8 cellular contexts compared by ENCODE assay signal in the genomic region with DNA sequence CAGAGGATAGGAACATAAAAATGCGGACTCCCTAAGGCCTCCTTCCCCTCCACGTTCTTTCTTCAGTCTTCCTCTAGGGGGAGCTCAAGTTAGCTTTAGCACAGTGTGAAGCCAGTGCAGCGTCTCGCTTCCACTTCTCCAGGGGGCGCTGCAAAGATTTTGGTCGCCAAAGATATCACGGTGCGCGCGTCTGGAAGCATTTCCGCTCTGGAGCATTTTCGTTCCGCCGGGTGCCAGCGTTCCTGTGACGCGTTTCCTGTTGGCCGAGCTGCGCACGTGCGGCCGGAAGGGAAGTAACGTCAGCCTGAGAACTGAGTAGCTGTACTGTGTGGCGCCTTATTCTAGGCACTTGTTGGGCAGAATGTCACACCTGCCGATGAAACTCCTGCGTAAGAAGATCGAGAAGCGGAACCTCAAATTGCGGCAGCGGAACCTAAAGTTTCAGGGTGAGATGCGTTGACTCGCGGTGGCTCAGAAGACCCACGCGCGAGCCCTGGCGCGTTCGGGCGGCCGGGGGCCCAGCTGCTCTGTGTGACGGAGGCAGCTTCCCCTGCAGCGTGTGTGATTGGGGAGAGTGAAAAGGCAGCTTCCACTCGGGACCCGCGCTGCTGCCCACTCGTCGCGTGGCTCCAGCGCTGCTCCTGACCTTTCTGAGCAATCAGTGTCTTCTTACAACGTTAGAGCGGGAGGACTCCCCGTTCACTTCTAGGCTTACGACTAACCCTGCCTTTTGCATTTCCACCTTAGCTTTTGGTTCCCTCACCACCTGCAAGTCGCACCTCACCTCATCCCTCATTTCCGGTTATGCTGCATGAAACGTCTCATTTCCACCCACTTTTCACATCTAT. TPM values are rescaled to one million over a fixed set of nuclear protein-coding genes. Genes with fewer than 3 reads are reported as not detected.
DNase-seq lines count a peak whose midpoint lies in the region; ATAC-seq, FAIRE-seq and TF ChIP-seq lines count a peak whose summit lies in the region.

TSS of gene DDX18 (plus strand) at position 275 of the 848 bp plus-strand sequence. CDS start at position 362, 87 bp downstream.

- ATAC-seq in GM18867 (IDR thresholded peaks at IDR 0.05; ENCODE audit: unreplicated experiment) (peak; percentile 97), HG03108 (IDR thresholded peaks at IDR 0.05; ENCODE audit: unreplicated experiment) (peak; percentile 94)

- H3K4me1 ChIP-seq in mammary epithelial cell (ENCODE audit: insufficient read depth, low read length) (peaks cover 11% of the 10 kb centered on the region), iPS-20b (ENCODE audit: insufficient read depth, low read length) (peaks cover 16% of the 10 kb centered on the region), small intestine (ENCODE audit: control insufficient read depth in 2 of 2, insufficient read depth in 1 of 2, low read depth in 1 of 2, low read length in 1 of 2) (peaks cover 0 to 2% of the 10 kb centered on the region in 2 donors)

- H3K4me3 ChIP-seq in mammary epithelial cell (replicated peaks in 1 of 3; ENCODE audit: insufficient read depth in 1 of 3, low read depth in 2 of 3, low read length in 3 of 3), result peak within 1 kb of the TSS; percentile 78 to 86 (median 78)
- peak within 1 kb of the TSS; percentile 79 for H3K4me3 ChIP-seq in iPS-20b (ENCODE audit: low read length)
- peak within 1 kb of the TSS; percentile 55 to 99 for H3K4me3 ChIP-seq in small intestine (ENCODE audit: low read depth in 1 of 2, low read length in 2 of 2)

- peak; percentile 99 for DNase-seq in ACHN
- DNase-seq in NCI-H2196 (lab: John Stamatoyannopoulos, UW; ENCODE audit: unreplicated experiment), result peak; percentile 98
- peak; percentile 96 for DNase-seq in mammary epithelial cell
- peak; percentile 99 for DNase-seq in small intestine

- TF ChIP-seq CTCF in VCaP (conservative IDR thresholded peaks at IDR 0.05) (peak; percentile 99), mammary epithelial cell (conservative IDR thresholded peaks at IDR 0.05 in 1 of 2, IDR thresholded peaks at IDR 0.05 in 1 of 2; ENCODE audit: extremely low read depth in 1 of 2, insufficient read depth in 1 of 2, low read depth in 1 of 2, low read length in 2 of 2) (peak; percentile 100)

- dilution Hi-C loops in mammary epithelial cell (cut with HindIII; ENCODE audit: low sequenced_read_pairs), result no loop called here

- H4K20me1 ChIP-seq in mammary epithelial cell (ENCODE audit: insufficient read depth, low read length), result no peaks in the 10 kb centered on the region

- in situ Hi-C loops in ACHN (cut with HindIII; ENCODE audit: low pct_ligation_motif_present, low pct_unique_long_range_greater_than_20kb, low sequenced_read_pairs) (no loop called here), mammary epithelial cell (cut with MboI; ENCODE audit: low sequenced_read_pairs in 2 of 2) (loop anchor here in 1 of 2 donors (10.0 kb wide), 1 partner anchor 190 kb away; no protein-coding TSS in a partner anchor)

- H3K36me3 ChIP-seq in mammary epithelial cell (ENCODE audit: insufficient read depth, low read length) (peaks cover 17% of the 10 kb centered on the region), iPS-20b (ENCODE audit: insufficient read depth, low read depth, low read length) (peaks cover 36% of the 10 kb centered on the region), small intestine (ENCODE audit: control insufficient read depth in 2 of 2, insufficient read depth in 2 of 2, low read length in 2 of 2) (peaks cover 8 to 13% of the 10 kb centered on the region in 2 donors)

- peak within 1 kb of the TSS; percentile 74 for H3K9ac ChIP-seq in mammary epithelial cell (ENCODE audit: insufficient read depth, low read length)
- peak within 1 kb of the TSS; percentile 91 for H3K9ac ChIP-seq in iPS-20b (ENCODE audit: low read depth, low read length)

- peak within 1 kb of the TSS; percentile 84 for H3K27ac ChIP-seq in VCaP
- H3K27ac ChIP-seq in mammary epithelial cell (ENCODE audit: insufficient read depth, low read depth, low read length), result peak within 1 kb of the TSS; percentile 93
- H3K27ac ChIP-seq in iPS-20b (ENCODE audit: low read length), result peak within 1 kb of the TSS; percentile 78
- H3K27ac ChIP-seq in small intestine (ENCODE audit: low read depth in 1 of 2, low read length in 1 of 2), result peak within 1 kb of the TSS; percentile 84 to 87

- peaks cover 48% of the 10 kb centered on the region for H3K79me2 ChIP-seq in mammary epithelial cell (ENCODE audit: insufficient read depth, low read length)

- CTCF ChIA-PET in mammary epithelial cell (lab: Charles Lee; ENCODE audit: low non-redundant PET), result interaction anchor here (0.5 to 1.7 kb wide), 10 partner anchors 20 to 1058 kb away, joined by 3 to 7 read pairs (median 5); partner anchors contain the start of gene CCDC93

- H3K27me3 ChIP-seq in mammary epithelial cell (ENCODE audit: insufficient read depth, low read length) (no peaks in the 10 kb centered on the region), iPS-20b (ENCODE audit: insufficient read depth, low read length) (no peaks in the 10 kb centered on the region), small intestine (ENCODE audit: control insufficient read depth in 2 of 2, insufficient read depth in 2 of 2, low read length in 2 of 2) (no peaks in the 10 kb centered on the region)

- peak; percentile 90 for FAIRE-seq in small intestine (lab: Jason Lieb, UNC)

- 1% methylated on average over 51 of the region's 57 CpGs for WGBS in mammary epithelial cell (ENCODE audit: low coverage, missing lambda C conversion rate)
- WGBS in small intestine, 3 donors, result 0% methylated on average over 57 of the region's 57 CpGs

- peak within 1 kb of the TSS; percentile 92 for H2AFZ ChIP-seq in mammary epithelial cell (ENCODE audit: low read depth, low read length)

- TSS peak; percentile 39 for BruUV-seq in mammary epithelial cell (replicated peaks; lab: Mats Ljungman, UMichigan)

- peak within 1 kb of the TSS; percentile 81 for H3K4me2 ChIP-seq in mammary epithelial cell (ENCODE audit: insufficient read depth, low read depth, low read length)

- no peaks in the 10 kb centered on the region for H3K9me3 ChIP-seq in mammary epithelial cell (replicated peaks; ENCODE audit: insufficient read depth, low read length)
- no peaks in the 10 kb centered on the region for H3K9me3 ChIP-seq in iPS-20b (ENCODE audit: insufficient read depth, low read depth, low read length)
- no peaks in the 10 kb centered on the region for H3K9me3 ChIP-seq in small intestine (ENCODE audit: control insufficient read depth, low read depth)

- intact Hi-C loops in mammary epithelial cell (cut with micrococcal nuclease), result loop anchor here (1.0 kb wide), 1 partner anchor 189 kb away; no protein-coding TSS in a partner anchor

RNA-seq across cellular contexts. Expression of gene DDX18, which starts in this region (rescaled TPM):
- 10 to 100 TPM; 51.3 to 69.7 TPM for total RNA-seq in mammary epithelial cell
- 37.2 TPM for polyA plus RNA-seq in mammary epithelial cell
- polyA minus RNA-seq in mammary epithelial cell, result 25.4 TPM
- 10 to 100 TPM; 16.8 to 32.3 (median 18.4) TPM for polyA plus RNA-seq in small intestine

Comparison
In these comparisons a context has a peak if more than half of its experiments do, and no peak if none do; other contexts are left out.
1. Peak in every context shown above with its lines: DNase-seq, ATAC-seq, H3K4me3 ChIP-seq and H3K27ac ChIP-seq.